17 cellular contexts compared by ENCODE assay signal in the genomic region with DNA sequence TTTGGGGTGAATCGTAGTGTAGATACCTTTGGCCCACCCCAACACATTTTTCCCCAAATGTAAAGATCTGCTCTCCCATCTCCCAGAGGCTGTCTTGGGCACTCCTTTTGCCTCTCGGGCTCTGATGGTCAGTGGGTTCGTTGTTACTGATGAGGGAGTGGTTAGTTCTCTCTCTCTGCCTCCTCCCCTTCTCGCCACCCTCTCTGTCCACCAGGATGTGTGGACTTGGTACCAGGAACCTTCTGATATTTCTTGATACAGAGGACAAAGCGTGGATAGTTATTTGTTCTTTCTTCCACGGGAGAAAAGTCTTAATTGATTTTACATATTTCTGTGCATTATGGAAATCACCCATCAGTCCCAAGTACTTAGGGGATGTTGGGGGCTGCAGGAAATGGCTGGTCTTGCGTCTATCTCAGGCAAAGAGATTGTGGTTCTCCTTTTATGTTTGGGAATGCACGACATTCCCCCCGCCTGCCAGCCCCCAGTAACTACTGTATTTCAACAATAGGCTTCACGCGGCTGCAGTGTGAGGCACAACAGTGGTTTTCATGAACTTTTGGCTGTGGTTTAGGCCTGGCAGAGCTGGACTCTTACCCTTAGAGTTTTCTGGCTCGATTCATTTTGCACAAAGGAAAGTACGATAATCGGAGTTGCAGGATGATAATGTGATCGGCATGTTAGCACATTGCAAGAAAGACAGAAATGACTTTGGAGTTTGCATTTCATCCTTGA.
"Had no signal": no experiment of that assay in that cellular context is flagged by ENCODE, and none has a peak within 500 bp of the region (broad histone marks: within the 10 kb centered on the region; RNA-seq: fewer than 3 reads in every experiment).

No MANE protein-coding gene starts in this region.

- H3K4me3 Mint-ChIP-seq: activated naive CD8-positive, alpha-beta T cell treated with anti-CD3 and anti-CD28 coated beads for 36 hours; activated T-helper 1 cell treated with anti-CD3 and anti-CD28 coated beads, Interleukin-12 subunit alpha, Interleukin-12 subunit beta, Interleukin-2, Interleukin-4 antibody, amounts not matched to agents 30 ng/mL and 10 ng/mL and 1 ng/mL, durations not matched to agents 14 hours and 24 hours and 36 hours; nephron progenitor cell had no signal

- H3K27me3 Mint-ChIP-seq: activated naive CD8-positive, alpha-beta T cell treated with anti-CD3 and anti-CD28 coated beads for 36 hours had no signal

- H3K27me3 ChIP-seq: gastrocnemius medialis, pancreas, testis, upper lobe of left lung had no signal

- H3K9me3 Mint-ChIP-seq: activated T-helper 1 cell treated with anti-CD3 and anti-CD28 coated beads, Interleukin-12 subunit alpha, Interleukin-12 subunit beta, Interleukin-2, Interleukin-4 antibody, amounts not matched to agents 30 ng/mL and 10 ng/mL and 1 ng/mL, durations not matched to agents 14 hours and 24 hours and 36 hours; nephron progenitor cell had no signal

- H3K36me3 Mint-ChIP-seq: activated naive CD8-positive, alpha-beta T cell treated with anti-CD3 and anti-CD28 coated beads for 36 hours had no signal

- H3K27ac Mint-ChIP-seq: activated naive CD8-positive, alpha-beta T cell treated with anti-CD3 and anti-CD28 coated beads for 36 hours; activated T-helper 1 cell treated with anti-CD3 and anti-CD28 coated beads, Interleukin-12 subunit alpha, Interleukin-12 subunit beta, Interleukin-2, Interleukin-4 antibody, amounts not matched to agents 30 ng/mL and 10 ng/mL and 1 ng/mL, durations not matched to agents 14 hours and 24 hours and 36 hours; nephron progenitor cell had no signal

- H3K4me3 ChIP-seq: gastrocnemius medialis, pancreas, testis, upper lobe of left lung had no signal

- H3K4me1 Mint-ChIP-seq: activated naive CD8-positive, alpha-beta T cell treated with anti-CD3 and anti-CD28 coated beads for 36 hours; nephron progenitor cell had no signal

- H3K4me1 ChIP-seq: gastrocnemius medialis, pancreas, testis, upper lobe of left lung had no signal

- H3K9me3 ChIP-seq: gastrocnemius medialis, pancreas, testis, upper lobe of left lung had no signal

- H3K36me3 ChIP-seq: gastrocnemius medialis, pancreas, upper lobe of left lung had no signal

- DNase-seq: activated CD4-positive, CD25-positive, alpha-beta regulatory T cell treated with anti-CD3 and anti-CD28 coated beads, Interleukin-2, amount 50 U/mL, for 72 hours; activated naive CD8-positive, alpha-beta T cell treated with anti-CD3 and anti-CD28 coated beads for 36 hours; aorta; erythroblast; gastrocnemius medialis; left ventricle myocardium superior; nephron progenitor cell; pancreas; right cardiac atrium; small intestine; stimulated activated CD4-positive, alpha-beta T cell treated with anti-CD3 and anti-CD28 coated beads, Interleukin-4, amount 100 ng/mL, for 24 hours; stimulated activated naive CD4-positive, alpha-beta T cell treated with Interleukin-2 at 50 U/mL for 16 hours; T-helper 9 cell; testis; upper lobe of left lung had no signal

- FAIRE-seq: bronchial epithelial cell, pancreas, small intestine had no signal

- H3K27ac ChIP-seq: gastrocnemius medialis, pancreas, testis, upper lobe of left lung had no signal
